Comparison of ENCODE assay signal across 35 cellular contexts in genomic region chr9:132504452-132504851, GRCh38.
"Had no signal": no experiment of that assay in that cellular context is flagged by ENCODE, and none has a peak within 500 bp of the region (broad histone marks: within the 10 kb centered on the region; RNA-seq: fewer than 3 reads in every experiment).

No MANE protein-coding gene starts in this region.

- H3K27ac Mint-ChIP-seq: activated B cell treated with CpG ODN at 0.5 μM for 24 hours; activated CD4-positive, alpha-beta T cell treated with anti-CD3 and anti-CD28 coated beads, Interleukin-2, amount 10 ng/mL, durations not matched to agents 24 days and 14 days; activated CD8-positive, alpha-beta T cell treated with anti-CD3 and anti-CD28 coated beads for 36 hours; activated naive CD4-positive, alpha-beta T cell treated with anti-CD3 and anti-CD28 coated beads for 36 hours; activated naive CD4-positive, alpha-beta T cell treated with anti-CD3 and anti-CD28 coated beads, Interleukin-2, amount 50 U/mL, for 72 hours; activated naive CD8-positive, alpha-beta T cell treated with anti-CD3 and anti-CD28 coated beads for 36 hours; activated T-cell treated with anti-CD3 and anti-CD28 coated beads, Interleukin-2, amount 50 U/mL, for 72 hours; activated T-helper 1 cell treated with anti-CD3 and anti-CD28 coated beads, Interleukin-12 subunit alpha, Interleukin-12 subunit beta, Interleukin-2, Interleukin-4 antibody, amounts not matched to agents 30 ng/mL and 10 ng/mL and 1 ng/mL, durations not matched to agents 14 hours and 24 hours and 36 hours; activated T-helper 17 cell treated with anti-CD3 and anti-CD28 coated beads, Interleukin-2, amount 50 U/mL, for 72 hours; T-helper 1 cell treated with Interleukin-12 subunit alpha and Interleukin-12 subunit beta and Interleukin-4 antibody, amounts not matched to agents 30 μg/mL and 1 μg/mL, for 36 hours; T-helper 2 cell treated with Interferon-gamma antibody and Interleukin-4, amounts not matched to agents 5 μg/mL and 100 μg/mL, for 36 hours had no signal

- H3K4me1 Mint-ChIP-seq: activated naive CD8-positive, alpha-beta T cell treated with anti-CD3 and anti-CD28 coated beads for 36 hours had no signal

- H3K27me3 Mint-ChIP-seq: activated T-helper 17 cell treated with anti-CD3 and anti-CD28 coated beads, Interleukin-2, amount 50 U/mL, for 72 hours had no signal

- H3K36me3 ChIP-seq: adrenal gland, brain microvascular endothelial cell, breast epithelium had no signal

- H3K9me3 ChIP-seq: adrenal gland, body of pancreas, breast epithelium had no signal

- H3K27ac ChIP-seq: adrenal gland, body of pancreas, brain microvascular endothelial cell, breast epithelium had no signal

- ATAC-seq: activated CD8-positive, alpha-beta T cell treated with anti-CD3 and anti-CD28 coated beads for 36 hours; activated naive CD4-positive, alpha-beta T cell treated with anti-CD3 and anti-CD28 coated beads, Interleukin-2, amount 50 U/mL, for 72 hours; activated T-cell treated with anti-CD3 and anti-CD28 coated beads, Interleukin-2, amount 50 U/mL, for 4 hours; activated T-cell treated with anti-CD3 and anti-CD28 coated beads, Interleukin-2, amount 50 U/mL, for 72 hours; activated T-helper 17 cell treated with anti-CD3 and anti-CD28 coated beads, Interleukin-2, amount 50 U/mL, for 72 hours; body of pancreas had no signal

- H3K4me3 ChIP-seq: adrenal gland, body of pancreas, breast epithelium had no signal

- H3K4me1 ChIP-seq: adrenal gland, body of pancreas, breast epithelium had no signal

- DNase-seq: activated B cell treated with CpG ODN at 0.5 μM for 24 hours; activated CD4-positive, alpha-beta T cell treated with anti-CD3 and anti-CD28 coated beads for 4 hours; activated CD4-positive, alpha-beta T cell treated with anti-CD3 and anti-CD28 coated beads, Interleukin-2, amount 10 ng/mL, durations not matched to agents 24 days and 14 days; activated CD4-positive, alpha-beta T cell treated with anti-CD3 and anti-CD28 coated beads, Interleukin-2, amount 50 U/mL, for 1 hour; activated CD4-positive, alpha-beta T cell treated with anti-CD3 and anti-CD28 coated beads, Interleukin-2, amount 50 U/mL, for 4 hours; activated CD4-positive, CD25-positive, alpha-beta regulatory T cell treated with anti-CD3 and anti-CD28 coated beads, Interleukin-2, amount 50 U/mL, for 72 hours; activated CD8-positive, alpha-beta memory T cell treated with anti-CD3 and anti-CD28 coated beads, Interleukin-2, amount 50 U/mL, for 4 hours; activated CD8-positive, alpha-beta T cell treated with anti-CD3 and anti-CD28 coated beads for 36 hours; activated effector memory CD4-positive, alpha-beta T cell treated with anti-CD3 and anti-CD28 coated beads, Interleukin-2, amount 50 U/mL, for 16 hours; activated gamma-delta T cell treated with Interleukin-2 at 50 U/mL for 16 hours; activated naive CD4-positive, alpha-beta T cell; activated naive CD4-positive, alpha-beta T cell treated with anti-CD3 and anti-CD28 coated beads for 36 hours; activated naive CD4-positive, alpha-beta T cell treated with anti-CD3 and anti-CD28 coated beads, Interleukin-2, amount 50 U/mL, for 16 hours; activated naive CD8-positive, alpha-beta T cell treated with anti-CD3 and anti-CD28 coated beads for 36 hours; activated T-cell treated with anti-CD3 and anti-CD28 coated beads for 4 hours; activated T-cell treated with anti-CD3 and anti-CD28 coated beads, Interleukin-2, amount 50 U/mL, for 1 hour; activated T-cell treated with anti-CD3 and anti-CD28 coated beads, Interleukin-2, amount 50 U/mL, for 4 hours; activated T-cell treated with anti-CD3 and anti-CD28 coated beads, Interleukin-2, amount 50 U/mL, for 72 hours; adrenal gland; amniotic stem cell; aorta; body of pancreas; brain microvascular endothelial cell; central memory CD4-positive, alpha-beta T cell; T-helper 1 cell; T-helper 2 cell; T-helper 9 cell had no signal

- FAIRE-seq: astrocyte, TTC549 had no signal

- H3K36me3 Mint-ChIP-seq: activated naive CD4-positive, alpha-beta T cell treated with anti-CD3 and anti-CD28 coated beads, Interleukin-2, amount 50 U/mL, for 72 hours; activated naive CD8-positive, alpha-beta T cell treated with anti-CD3 and anti-CD28 coated beads for 36 hours had no signal

- H3K9me3 Mint-ChIP-seq: activated B cell treated with CpG ODN at 0.5 μM for 24 hours; activated CD4-positive, alpha-beta T cell treated with anti-CD3 and anti-CD28 coated beads, Interleukin-2, amount 10 ng/mL, durations not matched to agents 24 days and 14 days; activated CD8-positive, alpha-beta T cell treated with anti-CD3 and anti-CD28 coated beads for 36 hours; activated naive CD4-positive, alpha-beta T cell treated with anti-CD3 and anti-CD28 coated beads for 36 hours; activated naive CD4-positive, alpha-beta T cell treated with anti-CD3 and anti-CD28 coated beads, Interleukin-2, amount 50 U/mL, for 72 hours; activated naive CD8-positive, alpha-beta T cell treated with anti-CD3 and anti-CD28 coated beads for 36 hours; activated T-cell treated with anti-CD3 and anti-CD28 coated beads, Interleukin-2, amount 50 U/mL, for 4 hours; activated T-cell treated with anti-CD3 and anti-CD28 coated beads, Interleukin-2, amount 50 U/mL, for 72 hours; activated T-helper 1 cell treated with anti-CD3 and anti-CD28 coated beads, Interleukin-12 subunit alpha, Interleukin-12 subunit beta, Interleukin-2, Interleukin-4 antibody, amounts not matched to agents 30 ng/mL and 10 ng/mL and 1 ng/mL, durations not matched to agents 14 hours and 24 hours and 36 hours; activated T-helper 17 cell treated with anti-CD3 and anti-CD28 coated beads, Interleukin-2, amount 50 U/mL, for 72 hours; T-helper 1 cell treated with Interleukin-12 subunit alpha and Interleukin-12 subunit beta and Interleukin-4 antibody, amounts not matched to agents 30 μg/mL and 1 μg/mL, for 36 hours; T-helper 2 cell treated with Interferon-gamma antibody and Interleukin-4, amounts not matched to agents 5 μg/mL and 100 μg/mL, for 36 hours had no signal

- H3K4me3 Mint-ChIP-seq: activated B cell treated with CpG ODN at 0.5 μM for 24 hours; activated CD4-positive, alpha-beta T cell treated with anti-CD3 and anti-CD28 coated beads, Interleukin-2, amount 10 ng/mL, durations not matched to agents 24 days and 14 days; activated CD8-positive, alpha-beta T cell treated with anti-CD3 and anti-CD28 coated beads for 36 hours; activated naive CD4-positive, alpha-beta T cell treated with anti-CD3 and anti-CD28 coated beads for 36 hours; activated naive CD8-positive, alpha-beta T cell treated with anti-CD3 and anti-CD28 coated beads for 36 hours; activated T-cell treated with anti-CD3 and anti-CD28 coated beads, Interleukin-2, amount 50 U/mL, for 4 hours; activated T-cell treated with anti-CD3 and anti-CD28 coated beads, Interleukin-2, amount 50 U/mL, for 72 hours; activated T-helper 1 cell treated with anti-CD3 and anti-CD28 coated beads, Interleukin-12 subunit alpha, Interleukin-12 subunit beta, Interleukin-2, Interleukin-4 antibody, amounts not matched to agents 30 ng/mL and 10 ng/mL and 1 ng/mL, durations not matched to agents 14 hours and 24 hours and 36 hours; activated T-helper 17 cell treated with anti-CD3 and anti-CD28 coated beads, Interleukin-2, amount 50 U/mL, for 72 hours; T-helper 1 cell treated with Interleukin-12 subunit alpha and Interleukin-12 subunit beta and Interleukin-4 antibody, amounts not matched to agents 30 μg/mL and 1 μg/mL, for 36 hours; T-helper 2 cell treated with Interferon-gamma antibody and Interleukin-4, amounts not matched to agents 5 μg/mL and 100 μg/mL, for 36 hours had no signal

- H3K27me3 ChIP-seq: body of pancreas had no signal
